1 cellular context compared by ENCODE assay signal in genomic region chr9:34571180-34571800, GRCh38.
TF ChIP-seq lines count a peak whose summit lies in the region.

No MANE protein-coding gene starts in this region.

TF ChIP-seq in HepG2, 621 proteins besides CTCF, POLR2A, EP300 and RAD21:
- no peak for TF ChIP-seq MEIS1 (CRISPR knock-in tag; IDR thresholded peaks at IDR 0.05; ENCODE audit: borderline replicate concordance)
- no peak for TF ChIP-seq ZBTB20 (CRISPR knock-in tag; IDR thresholded peaks at IDR 0.05; ENCODE audit: borderline replicate concordance, low read depth)
- no peak for TF ChIP-seq ZNF543 (CRISPR knock-in tag; IDR thresholded peaks at IDR 0.05)
- TF ChIP-seq, protein P1, sequence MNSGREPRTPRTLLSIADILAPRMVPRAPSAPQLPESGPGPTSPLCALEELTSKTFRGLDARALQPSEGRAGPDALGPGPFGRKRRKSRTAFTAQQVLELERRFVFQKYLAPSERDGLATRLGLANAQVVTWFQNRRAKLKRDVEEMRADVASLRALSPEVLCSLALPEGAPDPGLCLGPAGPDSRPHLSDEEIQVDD (CRISPR knock-in tag; IDR thresholded peaks at IDR 0.05; ENCODE audit: borderline replicate concordance): no peak
- TF ChIP-seq ZBTB7A (CRISPR knock-in tag; IDR thresholded peaks at IDR 0.05): no peak
- TF ChIP-seq ZNF773 (CRISPR knock-in tag; IDR thresholded peaks at IDR 0.05; ENCODE audit: borderline replicate concordance): no peak
- no peak for TF ChIP-seq MYC (CRISPR knock-in tag; IDR thresholded peaks at IDR 0.05; ENCODE audit: borderline replicate concordance)
